In genomic region chr22:29780781-29781676, GRCh38 we compare ENCODE assay signal across 8 cellular contexts. TPM values are rescaled to one million over a fixed set of nuclear protein-coding genes. Genes with fewer than 3 reads are reported as not detected.
DNase-seq lines count a peak whose midpoint lies in the region; ATAC-seq, FAIRE-seq and TF ChIP-seq lines count a peak whose summit lies in the region.

No MANE protein-coding gene starts in this region.

- POLR2A ChIA-PET in K562 (lab: Yijun Ruan, JAX) = interaction anchor here (1.0 to 1.3 kb wide), 3 partner anchors 14 to 29 kb away, joined by 4 read pairs; partner anchors contain the start of genes UQCR10 and ZMAT5
- POLR2A ChIA-PET in activated CD4-positive, alpha-beta memory T cell treated with anti-CD3 and anti-CD28 coated beads, Interleukin-2, amount 10 ng/mL, durations not matched to agents 7 days and 5 days (lab: Charles Lee) = no interaction called here

- H3K36me3 ChIP-seq in K562 (ENCODE audit: control insufficient read depth, insufficient read depth, low read length) (no peaks in the 10 kb centered on the region), small intestine (ENCODE audit: control insufficient read depth in 2 of 2, insufficient read depth in 2 of 2, low read length in 2 of 2) (no peaks in the 10 kb centered on the region)

- no peaks in the 10 kb centered on the region for H3K79me2 ChIP-seq in K562 (ENCODE audit: control insufficient read depth, insufficient read depth, low read length)

- peak; percentile 96 for ATAC-seq in K562
- no peak for ATAC-seq in GM18505 (IDR thresholded peaks at IDR 0.05; ENCODE audit: unreplicated experiment)

- CTCF ChIA-PET in K562 (lab: Yijun Ruan, JAX; ENCODE audit: low intra/inter-chr PET ratio) = no interaction called here
- CTCF ChIA-PET in activated CD4-positive, alpha-beta memory T cell treated with anti-CD3 and anti-CD28 coated beads, Interleukin-2, amount 10 ng/mL, durations not matched to agents 7 days and 5 days (lab: Charles Lee) = interaction anchor here (0.6 kb wide), 1 partner anchor 156 kb away, joined by 3 read pairs; no protein-coding TSS in a partner anchor

- peak overlapping the region; percentile 57 for H2AFZ ChIP-seq in K562 (ENCODE audit: low read depth, low read length)

- H3K4me3 ChIP-seq in K562 (no peak overlapping the region), small intestine (ENCODE audit: low read depth in 1 of 2, low read length in 2 of 2) (peak overlapping the region in 1 of 2 donors; percentile 4)

- no peaks in the 10 kb centered on the region for H3K9me1 ChIP-seq in K562 (ENCODE audit: control insufficient read depth, insufficient read depth, low read length)

- FAIRE-seq in K562 (lab: Jason Lieb, UNC) (peak; percentile 97), small intestine (lab: Jason Lieb, UNC) (no peak)

- H3K9me3 ChIP-seq in K562 (replicated peaks; ENCODE audit: control insufficient read depth, insufficient read depth, low read depth, low read length) (no peaks in the 10 kb centered on the region), small intestine (ENCODE audit: control insufficient read depth, low read depth) (no peaks in the 10 kb centered on the region)

- DNase-seq in HK-2 (ENCODE audit: unreplicated experiment) (peak; percentile 67), K562 (ENCODE audit: extremely low read depth in 1 of 4, low spot score in 3 of 4) (peak; percentile 77 to 89 (median 84)), iPS-NIHi7 (ENCODE audit: extremely low spot score) (peak; percentile 45), small intestine (peak; percentile 64)
- DNase-seq in stimulated activated CD4-positive, alpha-beta T cell treated with anti-CD3 and anti-CD28 coated beads, Interleukin-4, amount 100 ng/mL, for 24 hours = no peak
- no peak for DNase-seq in stimulated activated CD4-positive, alpha-beta T cell treated with anti-CD3 and anti-CD28 coated beads, Interleukin-2, amount 100 ng/mL, for 24 hours
- no peak for DNase-seq in activated CD4-positive, alpha-beta memory T cell treated with anti-CD3 and anti-CD28 coated beads, Interleukin-2, amount 10 ng/mL, durations not matched to agents 7 days and 5 days

- H3K4me1 Mint-ChIP-seq in activated CD4-positive, alpha-beta memory T cell treated with anti-CD3 and anti-CD28 coated beads, Interleukin-2, amount 10 ng/mL, durations not matched to agents 7 days and 5 days = no peaks in the 10 kb centered on the region

- H4K20me1 ChIP-seq in K562 (replicated peaks; ENCODE audit: control insufficient read depth, insufficient read depth, low read length) = no peaks in the 10 kb centered on the region

- H3K9ac ChIP-seq in K562 (ENCODE audit: insufficient read depth in 1 of 2, low read depth in 2 of 2, low read length in 2 of 2) = peak overlapping the region; percentile 26 to 75; a peak in 3 of 4 replicates

- no TSS peak for BruUV-seq in K562 (replicated peaks; lab: Mats Ljungman, UMichigan)

- no peak overlapping the region for H3K27ac Mint-ChIP-seq in activated CD4-positive, alpha-beta memory T cell treated with anti-CD3 and anti-CD28 coated beads, Interleukin-2, amount 10 ng/mL, durations not matched to agents 7 days and 5 days

- H3K36me3 Mint-ChIP-seq in activated CD4-positive, alpha-beta memory T cell treated with anti-CD3 and anti-CD28 coated beads, Interleukin-2, amount 10 ng/mL, durations not matched to agents 7 days and 5 days (ENCODE audit: low read depth) = no peaks in the 10 kb centered on the region

- in situ Hi-C loops in K562 (cut with MboI) = no loop called here

- peak in 1 of 2 experiments; percentile 26; a peak in 2 of 4 replicates for TF ChIP-seq RAD21 in K562 (CRISPR knock-in tag; conservative IDR thresholded peaks at IDR 0.05 in 1 of 2, IDR thresholded peaks at IDR 0.05 in 1 of 2)

- 0 out of 6 replicates have a peak, but pooled peaks of 1 of the 3 experiments have one; percentile 8 for TF ChIP-seq CTCF in K562 (IDR thresholded peaks at IDR 0.05 in 2 of 3, conservative IDR thresholded peaks at IDR 0.05 in 1 of 3; ENCODE audit: insufficient read depth in 2 of 3, low read depth in 1 of 3, low read length in 3 of 3)

- WGBS in K562 (ENCODE audit: insufficient coverage, low coverage, missing lambda C conversion rate) = 3% methylated on average over 8 of the region's 8 CpGs
- WGBS in small intestine, 3 donors = 53 to 64% (median 61%) methylated on average over 8 of the region's 8 CpGs

- TF ChIP-seq POLR2A in K562 (conservative IDR thresholded peaks at IDR 0.05) (no peak), GM18505 (IDR thresholded peaks at IDR 0.05; ENCODE audit: borderline replicate concordance, extremely low read depth, insufficient read depth, insufficient read length) (no peak)

- no peak overlapping the region for H3K4me3 Mint-ChIP-seq in activated CD4-positive, alpha-beta memory T cell treated with anti-CD3 and anti-CD28 coated beads, Interleukin-2, amount 10 ng/mL, durations not matched to agents 7 days and 5 days

- H3K9me3 Mint-ChIP-seq in activated CD4-positive, alpha-beta memory T cell treated with anti-CD3 and anti-CD28 coated beads, Interleukin-2, amount 10 ng/mL, durations not matched to agents 7 days and 5 days = no peaks in the 10 kb centered on the region

- peak overlapping the region; percentile 56 for H3K4me2 ChIP-seq in K562 (ENCODE audit: insufficient read depth, low read length)

- H3K27me3 ChIP-seq in K562 (ENCODE audit: control insufficient read depth in 2 of 2, insufficient read depth in 2 of 2, low read length in 2 of 2) (no peaks in the 10 kb centered on the region), small intestine (ENCODE audit: control insufficient read depth in 2 of 2, insufficient read depth in 2 of 2, low read length in 2 of 2) (no peaks in the 10 kb centered on the region)

- H3K27ac ChIP-seq in K562 (ENCODE audit: extremely low read depth, low read depth, low read length) (peak overlapping the region; percentile 65; the same call in 1 of the 3 replicates), small intestine (ENCODE audit: low read depth in 1 of 2, low read length in 1 of 2) (peak overlapping the region in 1 of 2 donors; percentile 9)

- intact Hi-C loops in K562 (cut with micrococcal nuclease) = no loop called here

- TF ChIP-seq EP300 in K562 (IDR thresholded peaks at IDR 0.05; ENCODE audit: low read length) = peak; percentile 90

- H3K4me1 ChIP-seq in K562 (replicated peaks in 1 of 2; ENCODE audit: control insufficient read depth in 2 of 2, insufficient read depth in 2 of 2, low read length in 2 of 2) (peaks cover 15 to 20% of the 10 kb centered on the region in 2 experiments), small intestine (ENCODE audit: control insufficient read depth in 2 of 2, insufficient read depth in 1 of 2, low read depth in 1 of 2, low read length in 1 of 2) (peaks cover 2 to 5% of the 10 kb centered on the region in 2 donors)

- no peaks in the 10 kb centered on the region for H3K27me3 Mint-ChIP-seq in activated CD4-positive, alpha-beta memory T cell treated with anti-CD3 and anti-CD28 coated beads, Interleukin-2, amount 10 ng/mL, durations not matched to agents 7 days and 5 days

RNA-seq across cellular contexts. Expression of gene UQCR10, which starts 13.9 kb away (rescaled TPM):
- total RNA-seq in K562 (2011; cell fraction: chromatin; rRNA removed; ENCODE audit: low replicate concordance) = 12.0 and 23.9 TPM in 2 replicates
- total RNA-seq in K562 (2011; cell fraction: nucleolus; rRNA removed) = 50.0 and 78.2 TPM in 2 replicates
- 41.6 and 44.7 TPM in 2 replicates for total RNA-seq in K562 (2011; cell fraction: nucleoplasm; rRNA removed)
- total RNA-seq in K562 (2014; rRNA removed) (163 and 185 TPM in 2 replicates), K562 (2014; rRNA removed; fragmentation: Illumina TruSeq; extraction: Trizol) (90.3 and 128 TPM in 2 replicates), K562 (2015; rRNA removed; fragmentation: Illumina TruSeq; extraction: Trizol) (232 and 248 TPM in 2 replicates), K562 (2021) (149 and 161 TPM in 2 replicates)
- polyA plus RNA-seq in K562 (2011; rRNA removed) (149 and 226 TPM in 2 replicates), K562 (2014; fragmentation: Illumina TruSeq; extraction: Trizol) (203 and 231 TPM in 2 replicates), K562 (2014; fragmentation: Nextera tagmentation; extraction: Ambion mirVana) (100 to 1,000 TPM; 785 to 903 TPM), K562 (2014; rRNA removed) (136 and 159 TPM in 2 replicates), small intestine (100 to 1,000 TPM; 257 to 564 (median 430) TPM)
- 237 and 307 TPM in 2 replicates for polyA plus RNA-seq in K562 (2011; cell fraction: cytosol; rRNA removed)
- 98.1 and 122 TPM in 2 replicates for polyA plus RNA-seq in K562 (2011; cell fraction: nucleus; rRNA removed)
- 117 and 225 TPM in 2 replicates for polyA plus RNA-seq in K562 (2012)
- polyA minus RNA-seq in K562 (2011; rRNA and poly(A)+ RNA removed) = 52.0 and 72.4 TPM in 2 replicates
- polyA minus RNA-seq in K562 (2011; cell fraction: cytosol; rRNA and poly(A)+ RNA removed) = 67.5 and 71.5 TPM in 2 replicates
- 26.8 and 64.8 TPM in 2 replicates for polyA minus RNA-seq in K562 (2011; cell fraction: nucleus; rRNA and poly(A)+ RNA removed)
- 10 to 100 TPM; 86.4 to 89.5 TPM for total RNA-seq in activated CD4-positive, alpha-beta memory T cell treated with anti-CD3 and anti-CD28 coated beads, Interleukin-2, amount 10 ng/mL, durations not matched to agents 7 days and 5 days

RNA-seq across cellular contexts. Expression of gene ZMAT5, which starts 14.2 kb away (rescaled TPM):
- 3.0 and 5.9 TPM in 2 replicates for total RNA-seq in K562 (2011; cell fraction: chromatin; rRNA removed; ENCODE audit: low replicate concordance)
- total RNA-seq in K562 (2011; cell fraction: nucleolus; rRNA removed) = 4.9 and 6.5 TPM in 2 replicates
- total RNA-seq in K562 (2011; cell fraction: nucleoplasm; rRNA removed) = 5.4 and 7.4 TPM in 2 replicates
- 16.8 and 18.4 TPM in 2 replicates for total RNA-seq in K562 (2014; rRNA removed)
- 4.9 and 5.8 TPM in 2 replicates for total RNA-seq in K562 (2014; rRNA removed; fragmentation: Illumina TruSeq; extraction: Trizol)
- 11.2 and 11.9 TPM in 2 replicates for total RNA-seq in K562 (2015; rRNA removed; fragmentation: Illumina TruSeq; extraction: Trizol)
- 15.2 and 18.2 TPM in 2 replicates for total RNA-seq in K562 (2021)
- polyA plus RNA-seq in K562 (2011; rRNA removed) = 11.9 and 15.5 TPM in 2 replicates
- 19.7 and 37.7 TPM in 2 replicates for polyA plus RNA-seq in K562 (2011; cell fraction: cytosol; rRNA removed)
- 6.1 and 7.3 TPM in 2 replicates for polyA plus RNA-seq in K562 (2011; cell fraction: nucleus; rRNA removed)
- polyA plus RNA-seq in K562 (2012) = 14.4 and 25.5 TPM in 2 replicates
- polyA plus RNA-seq in K562 (2014; fragmentation: Illumina TruSeq; extraction: Trizol) = 15.3 and 19.2 TPM in 2 replicates
- 10 to 100 TPM in 1 of 2 experiments, 1 to 10 TPM in 1; 2.0 to 10.2 TPM for polyA plus RNA-seq in K562 (2014; fragmentation: Nextera tagmentation; extraction: Ambion mirVana)
- polyA plus RNA-seq in K562 (2014; rRNA removed) = 20.3 and 25.2 TPM in 2 replicates
- polyA minus RNA-seq in K562 (2011; rRNA and poly(A)+ RNA removed) = 2.2 and 4.1 TPM in 2 replicates
- 1.4 and 4.5 TPM in 2 replicates for polyA minus RNA-seq in K562 (2011; cell fraction: cytosol; rRNA and poly(A)+ RNA removed)
- polyA minus RNA-seq in K562 (2011; cell fraction: nucleus; rRNA and poly(A)+ RNA removed) = 1.3 and 2.7 TPM in 2 replicates
- 10 to 100 TPM; 17.1 to 36.5 (median 29.7) TPM for polyA plus RNA-seq in small intestine
- 10 to 100 TPM; 23.1 to 26.4 TPM for total RNA-seq in activated CD4-positive, alpha-beta memory T cell treated with anti-CD3 and anti-CD28 coated beads, Interleukin-2, amount 10 ng/mL, durations not matched to agents 7 days and 5 days

RNA-seq across cellular contexts. Expression of gene ASCC2, which starts 57.0 kb away (rescaled TPM):
- total RNA-seq in K562 (2011; cell fraction: chromatin; rRNA removed; ENCODE audit: low replicate concordance) = 87.8 and 154 TPM in 2 replicates
- total RNA-seq in K562 (2011; cell fraction: nucleolus; rRNA removed) = 77.8 and 91.1 TPM in 2 replicates
- total RNA-seq in K562 (2011; cell fraction: nucleoplasm; rRNA removed) = 95.8 and 138 TPM in 2 replicates
- total RNA-seq in K562 (2014; rRNA removed) (22.9 and 33.0 TPM in 2 replicates), K562 (2014; rRNA removed; fragmentation: Illumina TruSeq; extraction: Trizol) (20.2 and 20.4 TPM in 2 replicates), K562 (2015; rRNA removed; fragmentation: Illumina TruSeq; extraction: Trizol) (26.6 and 27.3 TPM in 2 replicates), K562 (2021) (42.5 and 45.1 TPM in 2 replicates)
- polyA plus RNA-seq in K562 (2011; rRNA removed) (26.8 and 34.4 TPM in 2 replicates), K562 (2014; fragmentation: Illumina TruSeq; extraction: Trizol) (46.7 and 47.4 TPM in 2 replicates), K562 (2014; fragmentation: Nextera tagmentation; extraction: Ambion mirVana) (1 to 10 TPM; 4.0 TPM), K562 (2014; rRNA removed) (33.8 and 36.2 TPM in 2 replicates), small intestine (10 to 100 TPM; 38.3 to 80.1 (median 73.2) TPM)
- 26.4 and 36.5 TPM in 2 replicates for polyA plus RNA-seq in K562 (2011; cell fraction: cytosol; rRNA removed)
- polyA plus RNA-seq in K562 (2011; cell fraction: nucleus; rRNA removed) = 47.8 and 75.5 TPM in 2 replicates
- polyA plus RNA-seq in K562 (2012) = 35.6 and 43.4 TPM in 2 replicates
- 29.8 and 30.7 TPM in 2 replicates for polyA minus RNA-seq in K562 (2011; rRNA and poly(A)+ RNA removed)
- 24.3 and 25.7 TPM in 2 replicates for polyA minus RNA-seq in K562 (2011; cell fraction: cytosol; rRNA and poly(A)+ RNA removed)
- 22.9 and 27.5 TPM in 2 replicates for polyA minus RNA-seq in K562 (2011; cell fraction: nucleus; rRNA and poly(A)+ RNA removed)
- 10 to 100 TPM; 76.5 to 81.0 TPM for total RNA-seq in activated CD4-positive, alpha-beta memory T cell treated with anti-CD3 and anti-CD28 coated beads, Interleukin-2, amount 10 ng/mL, durations not matched to agents 7 days and 5 days

Comparison
In these comparisons a context has a peak if more than half of its experiments do, and no peak if none do; other contexts are left out.
1. DNase-seq: peak in HK-2 (single experiment), K562 (4 of 4), iPS-NIHi7 (single experiment) and small intestine (single experiment); none in stimulated activated CD4-positive, alpha-beta T cell treated with anti-CD3 and anti-CD28 coated beads, Interleukin-4, amount 100 ng/mL, for 24 hours (single experiment), stimulated activated CD4-positive, alpha-beta T cell treated with anti-CD3 and anti-CD28 coated beads, Interleukin-2, amount 100 ng/mL, for 24 hours (0 of 2) and activated CD4-positive, alpha-beta memory T cell treated with anti-CD3 and anti-CD28 coated beads, Interleukin-2, amount 10 ng/mL, durations not matched to agents 7 days and 5 days (single experiment).